Comparison of ENCODE assay signal across 1 cellular context in the genomic region with DNA sequence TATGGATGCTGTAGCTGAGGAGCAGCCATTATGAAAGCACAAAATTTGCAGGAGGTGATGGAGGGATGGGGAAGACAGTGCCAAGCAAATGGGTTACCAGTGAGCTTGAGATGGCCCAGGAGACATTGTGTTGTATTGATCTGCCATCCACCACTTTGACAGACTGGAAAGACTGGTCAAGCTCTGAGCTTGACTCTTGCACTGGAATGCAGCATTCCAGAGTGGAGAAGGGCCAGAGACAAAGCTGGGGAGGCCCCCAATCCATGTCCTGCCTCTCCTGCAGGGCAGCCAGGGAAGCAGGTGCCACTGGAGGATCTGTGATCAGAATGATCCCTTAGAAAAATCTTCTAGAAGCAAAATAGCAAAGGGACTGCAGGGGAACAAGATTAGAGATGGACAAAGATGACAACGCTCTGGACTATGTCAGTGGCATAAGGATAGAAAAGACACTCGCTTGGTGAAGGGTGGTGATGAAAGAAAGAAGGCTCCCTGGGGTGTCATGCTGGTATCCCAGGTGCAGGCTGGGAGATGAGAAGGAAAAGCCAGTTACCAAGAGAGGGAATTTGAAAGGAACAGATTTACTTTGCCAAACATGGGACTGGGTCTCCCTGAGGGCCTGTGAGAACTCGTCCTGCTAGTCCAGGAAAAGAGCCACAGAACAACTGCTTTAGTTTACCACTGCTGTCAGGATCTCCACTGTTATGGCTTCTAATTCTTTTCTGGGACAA.
TF ChIP-seq lines count a peak whose summit lies in the region.

No MANE protein-coding gene starts in this region.

TF ChIP-seq in GM23338, 12 proteins besides CTCF, POLR2A, EP300 and RAD21:
- TF ChIP-seq ETS1 (IDR thresholded peaks at IDR 0.05) (no peak), ZNF114 (CRISPR knock-in tag; IDR thresholded peaks at IDR 0.05) (no peak), ZNF462 (CRISPR knock-in tag; IDR thresholded peaks at IDR 0.05) (peak; percentile 70), EZH2 (IDR thresholded peaks at IDR 0.05; ENCODE audit: low read depth, unreplicated experiment) (no peak), REST (IDR thresholded peaks at IDR 0.05; ENCODE audit: unreplicated experiment) (no peak)
